Comparison of ENCODE assay signal across 8 cellular contexts in the genomic region with DNA sequence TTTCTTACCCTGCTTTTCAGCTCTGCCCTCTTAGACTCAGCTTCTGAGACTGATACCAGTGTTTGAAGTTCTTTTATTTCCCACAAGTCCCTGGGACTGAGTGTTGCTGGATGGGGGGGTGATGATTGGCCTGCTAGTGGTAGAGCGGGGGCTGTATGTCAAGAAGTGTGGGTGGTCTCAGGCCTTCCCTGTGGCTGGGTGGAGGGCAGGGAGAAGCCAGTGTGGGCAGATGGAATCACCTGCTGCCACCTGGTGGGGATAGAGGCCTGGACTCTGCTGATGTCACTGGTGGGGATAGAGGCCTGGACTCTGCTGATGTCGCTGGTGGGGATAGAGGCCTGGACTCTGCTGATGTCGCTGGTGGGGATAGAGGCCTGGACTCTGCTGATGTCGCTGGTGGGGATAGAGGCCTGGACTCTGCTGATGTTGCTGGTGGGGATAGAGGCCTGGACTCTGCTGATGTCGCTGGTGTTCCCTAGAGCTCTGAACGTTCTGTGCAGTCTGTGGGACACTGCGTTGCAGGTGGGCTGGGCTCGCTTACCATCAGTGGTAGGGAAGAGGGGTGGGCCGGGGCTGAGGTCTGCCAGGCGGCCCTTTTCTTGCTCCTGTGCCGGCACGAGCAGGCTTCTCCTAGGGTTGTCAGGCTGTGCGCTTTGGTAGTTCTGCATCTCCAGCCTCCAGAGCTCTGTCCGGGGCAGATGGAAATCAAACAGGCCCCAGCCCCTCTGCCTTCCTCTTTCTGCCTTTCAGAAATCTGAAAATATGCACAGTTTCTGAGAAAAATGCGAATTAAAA.
DNase-seq lines count a peak whose midpoint lies in the region; ATAC-seq and TF ChIP-seq lines count a peak whose summit lies in the region.

No MANE protein-coding gene starts in this region.

- peaks cover 9% of the 10 kb centered on the region for H3K36me3 Mint-ChIP-seq in activated T-cell treated with anti-CD3 and anti-CD28 coated beads, Interleukin-2, amount 50 U/mL, for 4 hours (ENCODE audit: insufficient read depth)

- no peaks in the 10 kb centered on the region for H3K27me3 Mint-ChIP-seq in activated T-cell treated with anti-CD3 and anti-CD28 coated beads, Interleukin-2, amount 50 U/mL, for 4 hours (ENCODE audit: low read depth)

- H3K4me1 Mint-ChIP-seq in activated T-cell treated with anti-CD3 and anti-CD28 coated beads, Interleukin-2, amount 50 U/mL, for 4 hours (ENCODE audit: low read depth), result peaks cover 37% of the 10 kb centered on the region

- peak; percentile 53 for TF ChIP-seq CTCF in GM12874 (IDR thresholded peaks at IDR 0.05; ENCODE audit: insufficient read depth, low read depth, low read length)

- intact Hi-C loops in head of caudate nucleus (cut with DNase I), result no loop called here

- no peaks in the 10 kb centered on the region for H3K9me3 Mint-ChIP-seq in activated T-cell treated with anti-CD3 and anti-CD28 coated beads, Interleukin-2, amount 50 U/mL, for 4 hours

- peak; percentile 43 for ATAC-seq in activated T-cell treated with anti-CD3 and anti-CD28 coated beads, Interleukin-2, amount 50 U/mL, for 4 hours
- no peak for ATAC-seq in HG03565 (IDR thresholded peaks at IDR 0.05; ENCODE audit: unreplicated experiment)
- ATAC-seq in HG03097 (IDR thresholded peaks at IDR 0.05; ENCODE audit: low FRiP score, unreplicated experiment), result no peak

- DNase-seq in ACHN (peak; percentile 35), NCI-H1105 treated with DMSO at 0.1 percent for 48 hours (lab: John Stamatoyannopoulos, UW) (peak; percentile 79), head of caudate nucleus (peak in 29 of 42 donors; percentile 23 to 83 (median 60))
- peak; percentile 43 for DNase-seq in activated T-cell treated with anti-CD3 and anti-CD28 coated beads, Interleukin-2, amount 50 U/mL, for 4 hours
- DNase-seq in stimulated activated CD4-positive, alpha-beta T cell treated with anti-CD3 and anti-CD28 coated beads, Interleukin-12 subunit alpha, Interleukin-12 subunit beta, amount 100 ng/mL, for 48 hours (ENCODE audit: low read depth in 2 of 3, low spot score in 1 of 3), result peak in 2 of 3 donors; percentile 6 to 12

- no peak overlapping the region for H3K4me3 Mint-ChIP-seq in activated T-cell treated with anti-CD3 and anti-CD28 coated beads, Interleukin-2, amount 50 U/mL, for 4 hours

- in situ Hi-C loops in ACHN (cut with HindIII; ENCODE audit: low pct_ligation_motif_present, low pct_unique_long_range_greater_than_20kb, low sequenced_read_pairs), result no loop called here

Comparison
In these comparisons a context has a peak if more than half of its experiments do, and no peak if none do; other contexts are left out.
1. DNase-seq: peak in every context shown above with its lines; median percentile 79 in NCI-H1105 treated with DMSO at 0.1 percent for 48 hours; 60 in head of caudate nucleus; 43 in activated T-cell treated with anti-CD3 and anti-CD28 coated beads, Interleukin-2, amount 50 U/mL, for 4 hours; 35 in ACHN; 9 in stimulated activated CD4-positive, alpha-beta T cell treated with anti-CD3 and anti-CD28 coated beads, Interleukin-12 subunit alpha, Interleukin-12 subunit beta, amount 100 ng/mL, for 48 hours.
2. ATAC-seq: peak in activated T-cell treated with anti-CD3 and anti-CD28 coated beads, Interleukin-2, amount 50 U/mL, for 4 hours (2 of 2); none in HG03565 (single experiment) and HG03097 (single experiment).